9 cellular contexts compared by ENCODE assay signal in genomic region chr17:44097110-44097810, GRCh38. TPM values are rescaled to one million over a fixed set of nuclear protein-coding genes. Genes with fewer than 3 reads are reported as not detected.
DNase-seq lines count a peak whose midpoint lies in the region; TF ChIP-seq lines count a peak whose summit lies in the region.
"Had no signal": no experiment of that assay in that cellular context is flagged by ENCODE, and none has a peak within 500 bp of the region (broad histone marks: within the 10 kb centered on the region; RNA-seq: fewer than 3 reads in every experiment).

No MANE protein-coding gene starts in this region.

- no peaks in the 10 kb centered on the region for H3K9me3 ChIP-seq in PC-9 (ENCODE audit: insufficient read depth, low read depth)
- no peaks in the 10 kb centered on the region for H3K9me3 ChIP-seq in esophagus squamous epithelium
- H3K9me3 ChIP-seq in neuronal stem cell (replicated peaks in 1 of 2; ENCODE audit: control insufficient read depth in 2 of 2, insufficient read depth in 1 of 2, low read depth in 1 of 2, low read length in 2 of 2): no peaks in the 10 kb centered on the region

- POLR2A ChIA-PET in BJ (lab: Charles Lee) (no interaction called here), PC-9 (lab: Charles Lee; ENCODE audit: unreplicated experiment) (interaction anchor here (0.6 kb wide), 1 partner anchor 15 kb away, joined by 3 read pairs; no protein-coding TSS in a partner anchor)

- no peak overlapping the region for H2AFZ ChIP-seq in PC-9
- H2AFZ ChIP-seq in neuronal stem cell (ENCODE audit: low read length): no peak overlapping the region

- H4K91ac ChIP-seq in neuronal stem cell (ENCODE audit: low read depth, low read length, poor library complexity): peak overlapping the region; percentile 96

- H3K79me2 ChIP-seq in PC-9 (ENCODE audit: low read depth): no peaks in the 10 kb centered on the region

- H3K14ac ChIP-seq in neuronal stem cell (ENCODE audit: low read length): no peak overlapping the region

- peak overlapping the region; percentile 33 for H2BK12ac ChIP-seq in neuronal stem cell (ENCODE audit: low read length)

- H3K27ac ChIP-seq in PC-9 (peak overlapping the region; percentile 93), esophagus squamous epithelium (peak overlapping the region; percentile 40 to 92 (median 87)), neuronal stem cell (replicated peaks; ENCODE audit: low read length) (peak overlapping the region; percentile 99)

- no peak for TF ChIP-seq CTCF in BJ (IDR thresholded peaks at IDR 0.05; ENCODE audit: insufficient read depth, low read depth, low read length)
- no peak for TF ChIP-seq CTCF in PC-9 (conservative IDR thresholded peaks at IDR 0.05)
- TF ChIP-seq CTCF in esophagus squamous epithelium (IDR thresholded peaks at IDR 0.05): no peak

- H3F3A ChIP-seq in PC-9 (ENCODE audit: insufficient read depth, low read depth): peaks cover 34% of the 10 kb centered on the region

- peak overlapping the region; percentile 99 for H2AK5ac ChIP-seq in neuronal stem cell (ENCODE audit: low read depth, low read length)

- H3K27me3 ChIP-seq in BJ (ENCODE audit: control insufficient read depth, insufficient read depth, low read length) (no peaks in the 10 kb centered on the region), PC-9 (ENCODE audit: insufficient read depth, low read depth) (no peaks in the 10 kb centered on the region), esophagus squamous epithelium (no peaks in the 10 kb centered on the region), neuronal stem cell (ENCODE audit: control insufficient read depth in 3 of 3, insufficient read depth in 3 of 3, low read depth in 1 of 3, low read length in 3 of 3) (no peaks in the 10 kb centered on the region)

- peak overlapping the region; percentile 90 for H3K23ac ChIP-seq in neuronal stem cell (ENCODE audit: low read depth, low read length, poor library complexity)

- BruUV-seq in PC-9 (replicated peaks; lab: Mats Ljungman, UMichigan): no TSS peak

- no peaks in the 10 kb centered on the region for H3K9me2 ChIP-seq in PC-9 (ENCODE audit: insufficient read depth)

- peaks cover 34% of the 10 kb centered on the region for H3K4me1 ChIP-seq in PC-9 (replicated peaks; ENCODE audit: insufficient read depth)
- peaks cover 33 to 77% (median 38%) of the 10 kb centered on the region in 3 donors for H3K4me1 ChIP-seq in esophagus squamous epithelium
- peaks cover 10 to 15% of the 10 kb centered on the region in 2 donors for H3K4me1 ChIP-seq in neuronal stem cell (ENCODE audit: control insufficient read depth in 2 of 2, insufficient read depth in 1 of 2, low read depth in 1 of 2, low read length in 2 of 2)

- 74 to 80% methylated on average over 1 to 3 of the region's 11 CpGs for WGBS in esophagus squamous epithelium, 2 donors
- WGBS in neuronal stem cell (ENCODE audit: extremely low coverage in 2 of 2, insufficient read length in 2 of 2, insufficient replicate concordance in 1 of 2), 2 donors: no CpG with 5 or more reads among the region's 11 CpGs

- no peaks in the 10 kb centered on the region for H4K20me1 ChIP-seq in PC-9 (ENCODE audit: insufficient read depth)

- H2BK120ac ChIP-seq in neuronal stem cell (ENCODE audit: low read depth, low read length): no peak overlapping the region

- H3K4me2 ChIP-seq in PC-9 (peak overlapping the region; percentile 84), neuronal stem cell (ENCODE audit: insufficient read depth, low read length, poor library complexity, severe bottlenecking) (no peak overlapping the region)

- H4K8ac ChIP-seq in neuronal stem cell (ENCODE audit: low read depth, low read length): peak overlapping the region; percentile 8

- H3K36me3 ChIP-seq in BJ (ENCODE audit: control insufficient read depth, insufficient read depth, low read length) (peaks cover 22% of the 10 kb centered on the region), PC-9 (ENCODE audit: low read depth) (no peaks in the 10 kb centered on the region), esophagus squamous epithelium (peaks cover 11 to 35% (median 12%) of the 10 kb centered on the region in 3 donors), neuronal stem cell (replicated peaks in 1 of 2; ENCODE audit: control insufficient read depth in 2 of 2, insufficient read depth in 2 of 2, low read length in 2 of 2) (peaks cover 4 to 9% of the 10 kb centered on the region in 2 donors)

- peak overlapping the region; percentile 66 for H3K4ac ChIP-seq in neuronal stem cell (ENCODE audit: low read length)

- CTCF ChIA-PET in BJ (lab: Yijun Ruan, JAX) (interaction anchor here (1.5 to 3.0 kb wide), 3 partner anchors 13 to 19 kb away, joined by 6 to 18 read pairs (median 7); no protein-coding TSS in a partner anchor), PC-9 (lab: Charles Lee) (interaction anchor here (0.7 kb wide), 1 partner anchor 13 kb away, joined by 3 read pairs; no protein-coding TSS in a partner anchor)

- H2BK15ac ChIP-seq in neuronal stem cell (ENCODE audit: low read length): peak overlapping the region; percentile 93

- peak overlapping the region; percentile 30 for H3K9ac ChIP-seq in neuronal stem cell (ENCODE audit: low read depth, low read length, poor library complexity)

- H3K79me1 ChIP-seq in neuronal stem cell (ENCODE audit: low read depth, low read length): peaks cover 8% of the 10 kb centered on the region

- H3K18ac ChIP-seq in neuronal stem cell (ENCODE audit: low read length): peak overlapping the region; percentile 92

- H3K4me3 ChIP-seq in BJ (ENCODE audit: low read depth, low read length): no peak overlapping the region
- no peak overlapping the region for H3K4me3 ChIP-seq in PC-9
- no peak overlapping the region for H3K4me3 ChIP-seq in esophagus squamous epithelium
- H3K4me3 ChIP-seq in neuronal stem cell (ENCODE audit: low read length in 2 of 2): no peak overlapping the region

- peak; percentile 74 for DNase-seq in BJ (ENCODE audit: low read depth)
- peak; percentile 65 to 75 for DNase-seq in PC-9
- no peak for DNase-seq in esophagus squamous epithelium (lab: John Stamatoyannopoulos, UW)
- DNase-seq in neuronal stem cell (ENCODE audit: low spot score): no peak
- no peak for DNase-seq in DMS79 treated with DMSO at 0.1 percent for 48 hours (lab: John Stamatoyannopoulos, UW)
- no peak for DNase-seq in activated CD4-positive, alpha-beta T cell treated with anti-CD3 and anti-CD28 coated beads for 1 hour
- DNase-seq in GM19240 (ENCODE audit: insufficient read length, low spot score): no peak
- DNase-seq in NCI-H1048 (lab: John Stamatoyannopoulos, UW): no peak
- DNase-seq: T-helper 1 cell had no signal

- peak overlapping the region; percentile 89 for H2BK5ac ChIP-seq in neuronal stem cell (ENCODE audit: low read length)

- intact Hi-C loops in PC-9 (cut with micrococcal nuclease; ENCODE audit: unreplicated experiment) (no loop called here), esophagus squamous epithelium (cut with DNase I) (no loop called here)

- TF ChIP-seq POLR2A in esophagus squamous epithelium (IDR thresholded peaks at IDR 0.05): no peak

RNA-seq across cellular contexts. Expression of gene HDAC5, which starts 26.2 kb away (rescaled TPM):
- polyA plus RNA-seq in BJ (2011; rRNA removed): 46.4 and 102 TPM in 2 replicates
- 128 and 173 TPM in 2 replicates for polyA minus RNA-seq in BJ (2011; rRNA and poly(A)+ RNA removed)
- 24.0 and 40.5 TPM in 2 replicates for total RNA-seq in PC-9 (2021)
- total RNA-seq in esophagus squamous epithelium: 100 to 1,000 TPM in 1 of 4 donors, 10 to 100 TPM in 3; 31.1 to 135 (median 68.0) TPM
- 43.3 TPM for polyA plus RNA-seq in neuronal stem cell (2013, experiment 1 of 2)
- 44.0 TPM for polyA plus RNA-seq in neuronal stem cell (2013, experiment 2 of 2)

RNA-seq across cellular contexts. Expression of gene G6PC3, which starts 26.7 kb away (rescaled TPM):
- polyA plus RNA-seq in BJ (2011; rRNA removed): 115 and 151 TPM in 2 replicates
- 75.4 and 110 TPM in 2 replicates for polyA minus RNA-seq in BJ (2011; rRNA and poly(A)+ RNA removed)
- total RNA-seq in PC-9 (2021) (69.3 and 70.9 TPM in 2 replicates), esophagus squamous epithelium (10 to 100 TPM; 10.3 to 23.3 (median 17.2) TPM)
- polyA plus RNA-seq in neuronal stem cell (2013, experiment 1 of 2): 126 TPM
- 131 TPM for polyA plus RNA-seq in neuronal stem cell (2013, experiment 2 of 2)

RNA-seq across cellular contexts. Expression of gene LSM12, which starts 30.8 kb away (rescaled TPM):
- polyA plus RNA-seq in BJ (2011; rRNA removed): 36.3 and 51.7 TPM in 2 replicates
- 46.3 and 68.5 TPM in 2 replicates for polyA minus RNA-seq in BJ (2011; rRNA and poly(A)+ RNA removed)
- total RNA-seq in PC-9 (2021) (60.9 and 62.7 TPM in 2 replicates), esophagus squamous epithelium (10 to 100 TPM; 27.3 to 44.3 (median 36.9) TPM)
- polyA plus RNA-seq in neuronal stem cell (2013, experiment 1 of 2): 88.7 TPM
- 90.7 TPM for polyA plus RNA-seq in neuronal stem cell (2013, experiment 2 of 2)

RNA-seq across cellular contexts. Expression of gene HROB, which starts 44.5 kb away (rescaled TPM):
- 2.1 and 3.4 TPM in 2 replicates for polyA plus RNA-seq in BJ (2011; rRNA removed)
- polyA minus RNA-seq in BJ (2011; rRNA and poly(A)+ RNA removed): 6.8 and 7.0 TPM in 2 replicates
- 14.5 and 15.7 TPM in 2 replicates for total RNA-seq in PC-9 (2021)
- total RNA-seq in esophagus squamous epithelium: 1 to 10 TPM; 1.9 to 4.7 (median 4.0) TPM
- 7.6 TPM for polyA plus RNA-seq in neuronal stem cell (2013, experiment 1 of 2)
- polyA plus RNA-seq in neuronal stem cell (2013, experiment 2 of 2): 7.8 TPM

Comparison
In these comparisons a context has a peak if more than half of its experiments do, and no peak if none do; other contexts are left out.
1. DNase-seq: peak in BJ (single experiment) and PC-9 (2 of 2); none in esophagus squamous epithelium (single experiment), neuronal stem cell (single experiment), DMS79 treated with DMSO at 0.1 percent for 48 hours (single experiment), activated CD4-positive, alpha-beta T cell treated with anti-CD3 and anti-CD28 coated beads for 1 hour (single experiment), GM19240 (single experiment) and NCI-H1048 (single experiment).
2. Peak in every context shown above with its lines, with median percentiles within 50 percentile points of each other: H3K27ac ChIP-seq.